In genomic region chr14:38544766-38545165, GRCh38 we compare ENCODE assay signal across 37 cellular contexts.
"Had no signal": no experiment of that assay in that cellular context is flagged by ENCODE, and none has a peak within 500 bp of the region (broad histone marks: within the 10 kb centered on the region; RNA-seq: fewer than 3 reads in every experiment).

No MANE protein-coding gene starts in this region.

- H3K27ac ChIP-seq: Peyer's patch, SJSA1 had no signal

- H3K36me3 Mint-ChIP-seq: activated CD4-positive, alpha-beta memory T cell treated with anti-CD3 and anti-CD28 coated beads for 36 hours; activated naive CD8-positive, alpha-beta T cell; brain had no signal

- ATAC-seq: activated naive CD8-positive, alpha-beta T cell treated with anti-CD3 and anti-CD28 coated beads, Interleukin-2, amount 50 U/mL, for 24 hours; activated T-cell treated with anti-CD3 and anti-CD28 coated beads, Interleukin-2, amount 50 U/mL, for 4 hours; PC-3 had no signal

- H3K4me1 Mint-ChIP-seq: activated B cell treated with CpG ODN at 0.5 μM for 24 hours; activated naive CD8-positive, alpha-beta T cell treated with anti-CD3 and anti-CD28 coated beads, Interleukin-2, amount 50 U/mL, for 24 hours had no signal

- H3K4me2 ChIP-seq: SK-N-SH had no signal

- H3K27ac Mint-ChIP-seq: activated B cell treated with CpG ODN at 0.5 μM for 24 hours; activated CD4-positive, alpha-beta memory T cell treated with anti-CD3 and anti-CD28 coated beads for 36 hours; activated naive CD4-positive, alpha-beta T cell treated with anti-CD3 and anti-CD28 coated beads for 36 hours; activated naive CD8-positive, alpha-beta T cell; activated naive CD8-positive, alpha-beta T cell treated with anti-CD3 and anti-CD28 coated beads, Interleukin-2, amount 50 U/mL, for 24 hours; activated T-helper 1 cell treated with anti-CD3 and anti-CD28 coated beads, Interleukin-12 subunit alpha, Interleukin-12 subunit beta, Interleukin-2, Interleukin-4 antibody, amounts not matched to agents 30 ng/mL and 10 ng/mL and 1 ng/mL, durations not matched to agents 14 hours and 24 hours and 36 hours; T-helper 1 cell treated with Interleukin-12 subunit alpha and Interleukin-12 subunit beta and Interleukin-4 antibody, amounts not matched to agents 30 μg/mL and 1 μg/mL, for 36 hours; T-helper 2 cell treated with Interferon-gamma antibody and Interleukin-4, amounts not matched to agents 5 μg/mL and 100 μg/mL, for 36 hours had no signal

- DNase-seq: activated B cell treated with CpG ODN at 0.5 μM for 24 hours; activated CD4-positive, alpha-beta memory T cell treated with anti-CD3 and anti-CD28 coated beads for 36 hours; activated CD4-positive, alpha-beta T cell treated with anti-CD3 and anti-CD28 coated beads for 4 hours; activated CD4-positive, alpha-beta T cell treated with anti-CD3 and anti-CD28 coated beads, Interleukin-2, amount 50 U/mL, for 1 hour; activated CD4-positive, CD25-positive, alpha-beta regulatory T cell treated with anti-CD3 and anti-CD28 coated beads, Interleukin-2, amount 50 U/mL, for 72 hours; activated CD8-positive, alpha-beta memory T cell treated with anti-CD3 and anti-CD28 coated beads, Interleukin-2, amount 50 U/mL, for 4 hours; activated gamma-delta T cell treated with Interleukin-2 at 50 U/mL for 16 hours; activated naive CD4-positive, alpha-beta T cell treated with anti-CD3 and anti-CD28 coated beads for 36 hours; activated naive CD8-positive, alpha-beta T cell treated with anti-CD3 and anti-CD28 coated beads, Interleukin-2, amount 50 U/mL, for 24 hours; activated T-cell treated with anti-CD3 and anti-CD28 coated beads for 4 hours; activated T-cell treated with anti-CD3 and anti-CD28 coated beads, Interleukin-2, amount 50 U/mL, for 4 hours; anterior cingulate cortex; caudate nucleus; Kasumi-1; KG1; MG63; NCI-H1048; NCI-H1105 treated with DMSO at 0.1 percent for 48 hours; NCI-H1436; NCI-H1694; NCI-H1930; NCI-H2171 treated with DMSO at 0.1 percent for 48 hours; NCI-H345; NCI-H524 treated with DMSO at 0.1 percent for 48 hours; NCI-H748 treated with DMSO at 0.1 percent for 48 hours; NK-92 treated with Interleukin-12 subunit alpha and Interleukin-12 subunit beta, amount 100 ng/mL, for 24 hours; PC-3; Peyer's patch; RPMI8226; SHP77 treated with DMSO at 0.1 percent for 48 hours; SK-N-SH had no signal

- H3K9me3 ChIP-seq: MG63, Peyer's patch, SJSA1, SK-N-SH had no signal

- H3K4me3 Mint-ChIP-seq: activated B cell treated with CpG ODN at 0.5 μM for 24 hours; activated CD4-positive, alpha-beta memory T cell treated with anti-CD3 and anti-CD28 coated beads for 36 hours; activated naive CD4-positive, alpha-beta T cell treated with anti-CD3 and anti-CD28 coated beads for 36 hours; activated naive CD8-positive, alpha-beta T cell; activated naive CD8-positive, alpha-beta T cell treated with anti-CD3 and anti-CD28 coated beads, Interleukin-2, amount 50 U/mL, for 24 hours; activated T-cell treated with anti-CD3 and anti-CD28 coated beads, Interleukin-2, amount 50 U/mL, for 4 hours; activated T-helper 1 cell treated with anti-CD3 and anti-CD28 coated beads, Interleukin-12 subunit alpha, Interleukin-12 subunit beta, Interleukin-2, Interleukin-4 antibody, amounts not matched to agents 30 ng/mL and 10 ng/mL and 1 ng/mL, durations not matched to agents 14 hours and 24 hours and 36 hours; brain; T-helper 1 cell treated with Interleukin-12 subunit alpha and Interleukin-12 subunit beta and Interleukin-4 antibody, amounts not matched to agents 30 μg/mL and 1 μg/mL, for 36 hours; T-helper 2 cell treated with Interferon-gamma antibody and Interleukin-4, amounts not matched to agents 5 μg/mL and 100 μg/mL, for 36 hours had no signal

- H3K27me3 Mint-ChIP-seq: activated B cell treated with CpG ODN at 0.5 μM for 24 hours, brain had no signal

- H3K9me2 ChIP-seq: SK-N-SH had no signal

- H3K27me3 ChIP-seq: MG63, Peyer's patch, SJSA1 had no signal

- H3K36me3 ChIP-seq: MG63, Peyer's patch, SJSA1 had no signal

- H3K4me1 ChIP-seq: Peyer's patch, SJSA1 had no signal

- H3K4me3 ChIP-seq: MG63, Peyer's patch, SJSA1 had no signal

- H3K9ac ChIP-seq: SK-N-SH had no signal

- H3K9me3 Mint-ChIP-seq: activated B cell treated with CpG ODN at 0.5 μM for 24 hours; activated CD4-positive, alpha-beta memory T cell treated with anti-CD3 and anti-CD28 coated beads for 36 hours; activated naive CD4-positive, alpha-beta T cell treated with anti-CD3 and anti-CD28 coated beads for 36 hours; activated naive CD8-positive, alpha-beta T cell treated with anti-CD3 and anti-CD28 coated beads, Interleukin-2, amount 50 U/mL, for 24 hours; activated T-cell treated with anti-CD3 and anti-CD28 coated beads, Interleukin-2, amount 50 U/mL, for 4 hours; activated T-helper 1 cell treated with anti-CD3 and anti-CD28 coated beads, Interleukin-12 subunit alpha, Interleukin-12 subunit beta, Interleukin-2, Interleukin-4 antibody, amounts not matched to agents 30 ng/mL and 10 ng/mL and 1 ng/mL, durations not matched to agents 14 hours and 24 hours and 36 hours; T-helper 2 cell treated with Interferon-gamma antibody and Interleukin-4, amounts not matched to agents 5 μg/mL and 100 μg/mL, for 36 hours had no signal
